ENCODE assay signal across 26 cellular contexts in the genomic region with DNA sequence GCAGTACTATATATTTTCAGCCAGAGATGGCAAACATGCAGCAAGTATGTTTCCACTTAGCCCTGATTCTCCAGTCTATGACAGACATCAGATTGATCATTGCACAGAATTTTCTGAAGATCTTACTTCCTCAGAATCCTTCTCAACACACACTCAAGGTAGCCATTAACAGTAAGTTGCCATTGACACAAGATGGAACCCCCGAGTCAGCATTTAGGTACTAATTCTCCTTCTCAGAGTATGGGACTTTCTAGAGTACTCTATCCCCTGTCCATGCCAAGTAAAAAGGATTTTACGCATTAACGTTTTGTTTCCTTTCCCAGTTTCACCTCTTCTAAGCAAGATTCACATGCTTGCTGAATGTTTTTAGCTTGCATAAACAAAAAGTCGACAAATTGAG.
A peak's percentile ranks its signal among the peaks of the same experiment; 100 is the strongest.
DNase-seq lines count a peak whose midpoint lies in the region; ATAC-seq, FAIRE-seq and TF ChIP-seq lines count a peak whose summit lies in the region.
"Had no signal": no experiment of that assay in that cellular context is flagged by ENCODE, and none has a peak within 500 bp of the region (broad histone marks: within the 10 kb centered on the region; RNA-seq: fewer than 3 reads in every experiment).

No MANE protein-coding gene starts in this region.

- peaks cover 34 to 74% of the 10 kb centered on the region in 2 experiments for H3K79me1 ChIP-seq in IMR-90 (ENCODE audit: low read depth in 1 of 2, low read length in 2 of 2)

- no peak overlapping the region; the same call in 1 of the 2 replicates for H4K5ac ChIP-seq in IMR-90 (ENCODE audit: low read depth, low read length)

- POLR2A ChIA-PET in A549 (lab: Yijun Ruan, JAX) (no interaction called here), IMR-90 (lab: Charles Lee; ENCODE audit: unreplicated experiment) (no interaction called here)

- ATAC-seq in A549 (no peak), IMR-90 (ENCODE audit: low read depth) (no peak), left lung (no peak)
- ATAC-seq in stimulated activated effector memory CD8-positive, alpha-beta T cell treated with anti-CD3 and anti-CD28 coated beads, Interleukin-12 subunit alpha, Interleukin-12 subunit beta, amount 100 ng/mL, for 72 hours: no peak
- ATAC-seq: GM12878 had no signal

- H3K4ac ChIP-seq in IMR-90 (ENCODE audit: low read depth, low read length): no peak overlapping the region

- no peak overlapping the region for H4K91ac ChIP-seq in IMR-90 (ENCODE audit: insufficient read depth, low read depth, low read length)

- H3K4me2 ChIP-seq in A549 (no peak overlapping the region), IMR-90 (ENCODE audit: low read depth, low read length) (peak overlapping the region; percentile 16; the same call in 1 of the 2 replicates), keratinocyte (ENCODE audit: control insufficient read depth, extremely low read depth, insufficient read depth, low read depth, low read length) (no peak overlapping the region)
- H3K4me2 ChIP-seq: BLaER1 had no signal

- H3K9ac ChIP-seq in IMR-90 (ENCODE audit: low read depth, low read length): peak overlapping the region; percentile 14; the same call in 1 of the 2 replicates
- no peak overlapping the region for H3K9ac ChIP-seq in keratinocyte (ENCODE audit: control insufficient read depth, extremely low read depth, insufficient read depth, low read length)
- H3K9ac ChIP-seq: BLaER1 had no signal

- H3K27ac ChIP-seq in A549 (no peak overlapping the region), IMR-90 (ENCODE audit: insufficient read depth, low read length) (no peak overlapping the region), keratinocyte (ENCODE audit: control insufficient read depth, insufficient read depth, low read length) (no peak overlapping the region), left lung (no peak overlapping the region)
- H3K27ac ChIP-seq: 22Rv1, BLaER1 had no signal

- H3K4me1 Mint-ChIP-seq in stimulated activated effector memory CD8-positive, alpha-beta T cell treated with anti-CD3 and anti-CD28 coated beads, Interleukin-12 subunit alpha, Interleukin-12 subunit beta, amount 100 ng/mL, for 72 hours: no peaks in the 10 kb centered on the region
- H3K4me1 Mint-ChIP-seq: CD14-positive monocyte; CD4-positive, alpha-beta memory T cell; CD4-positive, CD25-positive, alpha-beta regulatory T cell; CD8-positive, alpha-beta memory T cell had no signal

- no peak overlapping the region for H2BK20ac ChIP-seq in IMR-90 (ENCODE audit: low read depth, low read length)

- H2BK5ac ChIP-seq in IMR-90 (ENCODE audit: low read depth, low read length, poor library complexity, severe bottlenecking): peak overlapping the region; percentile 0

- H3K27ac Mint-ChIP-seq in stimulated activated effector memory CD8-positive, alpha-beta T cell treated with anti-CD3 and anti-CD28 coated beads, Interleukin-12 subunit alpha, Interleukin-12 subunit beta, amount 100 ng/mL, for 72 hours: no peak overlapping the region
- H3K27ac Mint-ChIP-seq: CD14-positive monocyte; CD4-positive, alpha-beta memory T cell; CD4-positive, CD25-positive, alpha-beta regulatory T cell; CD8-positive, alpha-beta memory T cell had no signal

- H2BK15ac ChIP-seq in IMR-90 (ENCODE audit: low read depth, low read length): no peak overlapping the region

- no peaks in the 10 kb centered on the region for H3K27me3 ChIP-seq in IMR-90 (ENCODE audit: control insufficient read depth, insufficient read depth, low read length)
- no peaks in the 10 kb centered on the region for H3K27me3 ChIP-seq in keratinocyte (ENCODE audit: control insufficient read depth, extremely low read depth, insufficient read depth, low read length)
- no peaks in the 10 kb centered on the region for H3K27me3 ChIP-seq in left lung
- H3K27me3 ChIP-seq: BE2C, BLaER1 had no signal

- no peak overlapping the region for H2AFZ ChIP-seq in IMR-90 (replicated peaks; ENCODE audit: low read length, poor library complexity)
- H2AFZ ChIP-seq in keratinocyte (ENCODE audit: control insufficient read depth, low read length): no peak overlapping the region

- no peak overlapping the region for H2AK5ac ChIP-seq in IMR-90 (ENCODE audit: low read depth, low read length)

- H3K9me3 Mint-ChIP-seq in stimulated activated effector memory CD8-positive, alpha-beta T cell treated with anti-CD3 and anti-CD28 coated beads, Interleukin-12 subunit alpha, Interleukin-12 subunit beta, amount 100 ng/mL, for 72 hours: no peaks in the 10 kb centered on the region
- H3K9me3 Mint-ChIP-seq: CD4-positive, alpha-beta memory T cell had no signal

- no peak overlapping the region for H4K8ac ChIP-seq in IMR-90 (ENCODE audit: low read depth in 2 of 2, low read length in 2 of 2)

- H3K4me1 ChIP-seq in A549 (no peaks in the 10 kb centered on the region), IMR-90 (ENCODE audit: control insufficient read depth, insufficient read depth, low read length) (peaks cover 10% of the 10 kb centered on the region), keratinocyte (ENCODE audit: control insufficient read depth, extremely low read depth, insufficient read depth, low read length) (peaks cover 11% of the 10 kb centered on the region), left lung (no peaks in the 10 kb centered on the region)
- H3K4me1 ChIP-seq: BE2C, BLaER1 had no signal

- dilution Hi-C loops in IMR-90 (cut with HindIII; ENCODE audit: low sequenced_read_pairs, unreplicated experiment): no loop called here
- dilution Hi-C loops in keratinocyte (cut with MboI; ENCODE audit: extremely low pct_ligation_motif_present, low sequenced_read_pairs): no loop called here

- TF ChIP-seq POLR2A in A549 (IDR thresholded peaks at IDR 0.05; ENCODE audit: low read length) (no peak), IMR-90 (IDR thresholded peaks at IDR 0.05; ENCODE audit: low read depth, low read length) (no peak)

- H3K79me2 ChIP-seq in keratinocyte (ENCODE audit: control insufficient read depth, insufficient read depth, low read length): no peaks in the 10 kb centered on the region

- DNase-seq in A549 (ENCODE audit: low read depth in 1 of 2, low spot score in 1 of 2): no peak
- DNase-seq in IMR-90: no peak
- DNase-seq in keratinocyte (ENCODE audit: low read depth, low spot score): no peak
- no peak for DNase-seq in left lung
- DNase-seq in GM20000 (ENCODE audit: low spot score): no peak
- no peak for DNase-seq in stimulated activated effector memory CD8-positive, alpha-beta T cell treated with anti-CD3 and anti-CD28 coated beads, Interleukin-12 subunit alpha, Interleukin-12 subunit beta, amount 100 ng/mL, for 72 hours (ENCODE audit: low spot score in 2 of 2)
- DNase-seq: ACHN; BE2C; C1 segment of cervical spinal cord; CD4-positive, alpha-beta memory T cell; CD4-positive, CD25-positive, alpha-beta regulatory T cell; CD8-positive, alpha-beta memory T cell; COR-L47; DMS 273 treated with DMSO at 0.1 percent for 48 hours; DMS153; DMS53; DMS79; DND-41; EL; GDM1 had no signal

- TF ChIP-seq CTCF in A549 (IDR thresholded peaks at IDR 0.05): no peak
- TF ChIP-seq CTCF in IMR-90 (conservative IDR thresholded peaks at IDR 0.05; ENCODE audit: low read depth, low read length): no peak
- no peak for TF ChIP-seq CTCF in keratinocyte (optimal IDR thresholded peaks at IDR 0.05 in 1 of 3, IDR thresholded peaks at IDR 0.05 in 1 of 3, conservative IDR thresholded peaks at IDR 0.05 in 1 of 3; ENCODE audit: extremely low read depth in 1 of 3, insufficient read depth in 2 of 3, low read length in 3 of 3)
- no peak for TF ChIP-seq CTCF in left lung (IDR thresholded peaks at IDR 0.05)
- no peak for TF ChIP-seq CTCF in GM20000 (IDR thresholded peaks at IDR 0.05; ENCODE audit: extremely low read depth, missing control alignments)

- H3K14ac ChIP-seq in IMR-90 (replicated peaks; ENCODE audit: low read depth, low read length): no peak overlapping the region

- no peak overlapping the region for H3K4me3 ChIP-seq in A549
- no peak overlapping the region for H3K4me3 ChIP-seq in IMR-90 (ENCODE audit: insufficient read depth, low read depth, low read length)
- H3K4me3 ChIP-seq in keratinocyte (ENCODE audit: control insufficient read depth in 2 of 3, extremely low read depth in 1 of 3, insufficient read depth in 2 of 3, low read depth in 1 of 3, low read length in 3 of 3): no peak overlapping the region
- no peak overlapping the region for H3K4me3 ChIP-seq in left lung
- H3K4me3 ChIP-seq: BLaER1, GM12878 had no signal

- peaks cover 10% of the 10 kb centered on the region for H3K9me1 ChIP-seq in IMR-90 (ENCODE audit: insufficient read depth, low read length)
- no peaks in the 10 kb centered on the region for H3K9me1 ChIP-seq in keratinocyte (ENCODE audit: control insufficient read depth, extremely low read depth, insufficient read depth, low read length)

- H3K56ac ChIP-seq in IMR-90 (ENCODE audit: extremely low read depth, insufficient read depth, low read length): no peak overlapping the region

- intact Hi-C loops in IMR-90 (cut with micrococcal nuclease) (no loop called here), left lung (cut with DNase I) (no loop called here)

- in situ Hi-C loops in IMR-90 (cut with MboI; ENCODE audit: low sequenced_read_pairs): no loop called here

- no peak overlapping the region for H3K4me3 Mint-ChIP-seq in stimulated activated effector memory CD8-positive, alpha-beta T cell treated with anti-CD3 and anti-CD28 coated beads, Interleukin-12 subunit alpha, Interleukin-12 subunit beta, amount 100 ng/mL, for 72 hours
- H3K4me3 Mint-ChIP-seq: CD14-positive monocyte; CD4-positive, alpha-beta memory T cell; CD4-positive, CD25-positive, alpha-beta regulatory T cell; CD8-positive, alpha-beta memory T cell had no signal

- FAIRE-seq in A549 (lab: Jason Lieb, UNC): no peak
- peak; percentile 67 for FAIRE-seq in keratinocyte (lab: Jason Lieb, UNC)
- FAIRE-seq: GM12892, GM18507 had no signal

- H3K36me3 ChIP-seq in IMR-90 (ENCODE audit: control insufficient read depth, insufficient read depth, low read length) (peaks cover 35% of the 10 kb centered on the region), keratinocyte (ENCODE audit: control insufficient read depth in 2 of 2, extremely low read depth in 1 of 2, insufficient read depth in 2 of 2, low read length in 2 of 2) (no peaks in the 10 kb centered on the region), left lung (no peaks in the 10 kb centered on the region)
- H3K36me3 ChIP-seq: BE2C, BLaER1 had no signal

- no peak overlapping the region for H2BK120ac ChIP-seq in IMR-90 (ENCODE audit: low read depth, low read length)

- H3K18ac ChIP-seq in IMR-90 (ENCODE audit: low read depth, low read length): peak overlapping the region; percentile 38; the same call in 1 of the 2 replicates

- H3K36me3 Mint-ChIP-seq in stimulated activated effector memory CD8-positive, alpha-beta T cell treated with anti-CD3 and anti-CD28 coated beads, Interleukin-12 subunit alpha, Interleukin-12 subunit beta, amount 100 ng/mL, for 72 hours: no peaks in the 10 kb centered on the region
- H3K36me3 Mint-ChIP-seq: CD14-positive monocyte; CD4-positive, alpha-beta memory T cell; CD4-positive, CD25-positive, alpha-beta regulatory T cell; CD8-positive, alpha-beta memory T cell had no signal

- H3K9me3 ChIP-seq in A549 (no peaks in the 10 kb centered on the region), IMR-90 (ENCODE audit: control insufficient read depth, insufficient read depth, low read length) (no peaks in the 10 kb centered on the region), keratinocyte (ENCODE audit: control insufficient read depth, low read depth, low read length) (no peaks in the 10 kb centered on the region), left lung (no peaks in the 10 kb centered on the region)
- H3K9me3 ChIP-seq: BE2C had no signal

- 52% methylated on average over 4 of the region's 4 CpGs for WGBS in A549 (ENCODE audit: missing lambda C conversion rate)
- 93% methylated on average over 3 of the region's 4 CpGs; no CpG with 5 or more reads in 1 of the 2 experiments for WGBS in IMR-90 (ENCODE audit: extremely low coverage in 2 of 2, insufficient read length in 1 of 2), 2 experiments

- no peak overlapping the region for H3K23ac ChIP-seq in IMR-90 (ENCODE audit: low read depth, low read length)

- CTCF ChIA-PET in A549 (lab: Yijun Ruan, JAX): no interaction called here
- CTCF ChIA-PET in IMR-90 (lab: Yijun Ruan, JAX): no interaction called here

- H2AK9ac ChIP-seq in IMR-90 (replicated peaks; ENCODE audit: low read depth, low read length, poor library complexity): no peak overlapping the region

- H4K20me1 ChIP-seq in IMR-90 (ENCODE audit: insufficient read depth, low read length) (peaks cover 13% of the 10 kb centered on the region; the same call in 1 of the 2 replicates), keratinocyte (ENCODE audit: control insufficient read depth, extremely low read depth, insufficient read depth, low read length) (no peaks in the 10 kb centered on the region)
- H4K20me1 ChIP-seq: BLaER1 had no signal

- no peak for TF ChIP-seq EP300 in A549 (IDR thresholded peaks at IDR 0.05)

- no TSS peak for BruUV-seq in IMR-90 (replicated peaks; lab: Mats Ljungman, UMichigan)

- TF ChIP-seq RAD21 in A549 (conservative IDR thresholded peaks at IDR 0.05 in 1 of 2, IDR thresholded peaks at IDR 0.05 in 1 of 2) (no peak), IMR-90 (IDR thresholded peaks at IDR 0.05; ENCODE audit: low read length) (no peak)
